8 cellular contexts compared by ENCODE assay signal in genomic region chr16:30875881-30876791, GRCh38. TPM values are rescaled to one million over a fixed set of nuclear protein-coding genes. Genes with fewer than 3 reads are reported as not detected.
DNase-seq lines count a peak whose midpoint lies in the region; TF ChIP-seq lines count a peak whose summit lies in the region.

No MANE protein-coding gene starts in this region.

- H3K4me3 ChIP-seq in skeletal muscle cell (ENCODE audit: low read depth, low read length) = peak overlapping the region; percentile 64

- intact Hi-C loops in posterior vena cava (cut with DNase I) = no loop called here

- DNase-seq in AG08395 (ENCODE audit: low spot score) (peak; percentile 22), GM10266 (ENCODE audit: extremely low spot score) (peak; percentile 70), MV-4-11 (lab: John Stamatoyannopoulos, UW) (peak; percentile 79), germinal center (ENCODE audit: low spot score) (peak; percentile 59), skeletal muscle cell (ENCODE audit: low read depth) (no peak), posterior vena cava (ENCODE audit: low spot score) (no peak), cerebellar nuclear complex (lab: John Stamatoyannopoulos, UW) (no peak)
- DNase-seq in activated T-cell treated with anti-CD3 and anti-CD28 coated beads, Interleukin-2, amount 50 U/mL, for 48 hours = peak; percentile 49 to 56

- no peak for TF ChIP-seq CTCF in GM10266 (IDR thresholded peaks at IDR 0.05; ENCODE audit: control insufficient read depth, insufficient read depth, low read depth, missing control alignments)

RNA-seq across cellular contexts. Expression of gene BCL7C, which starts 17.7 kb away (rescaled TPM):
- total RNA-seq in posterior vena cava = 10 to 100 TPM; 33.6 to 36.3 TPM

RNA-seq across cellular contexts. Expression of gene CTF1, which starts 20.3 kb away (rescaled TPM):
- total RNA-seq in posterior vena cava = 1 to 10 TPM; 5.0 to 5.2 TPM

RNA-seq across cellular contexts. Expression of gene FBXL19, which starts 47.2 kb away (rescaled TPM):
- 10 to 100 TPM; 13.7 to 14.5 TPM for total RNA-seq in posterior vena cava

Comparison
In these comparisons a context has a peak if more than half of its experiments do, and no peak if none do; other contexts are left out.
1. DNase-seq: peak in AG08395 (single experiment), GM10266 (single experiment), MV-4-11 (single experiment), activated T-cell treated with anti-CD3 and anti-CD28 coated beads, Interleukin-2, amount 50 U/mL, for 48 hours (2 of 2) and germinal center (single experiment); none in skeletal muscle cell (single experiment), posterior vena cava (single experiment) and cerebellar nuclear complex (0 of 2).